In the genomic region with DNA sequence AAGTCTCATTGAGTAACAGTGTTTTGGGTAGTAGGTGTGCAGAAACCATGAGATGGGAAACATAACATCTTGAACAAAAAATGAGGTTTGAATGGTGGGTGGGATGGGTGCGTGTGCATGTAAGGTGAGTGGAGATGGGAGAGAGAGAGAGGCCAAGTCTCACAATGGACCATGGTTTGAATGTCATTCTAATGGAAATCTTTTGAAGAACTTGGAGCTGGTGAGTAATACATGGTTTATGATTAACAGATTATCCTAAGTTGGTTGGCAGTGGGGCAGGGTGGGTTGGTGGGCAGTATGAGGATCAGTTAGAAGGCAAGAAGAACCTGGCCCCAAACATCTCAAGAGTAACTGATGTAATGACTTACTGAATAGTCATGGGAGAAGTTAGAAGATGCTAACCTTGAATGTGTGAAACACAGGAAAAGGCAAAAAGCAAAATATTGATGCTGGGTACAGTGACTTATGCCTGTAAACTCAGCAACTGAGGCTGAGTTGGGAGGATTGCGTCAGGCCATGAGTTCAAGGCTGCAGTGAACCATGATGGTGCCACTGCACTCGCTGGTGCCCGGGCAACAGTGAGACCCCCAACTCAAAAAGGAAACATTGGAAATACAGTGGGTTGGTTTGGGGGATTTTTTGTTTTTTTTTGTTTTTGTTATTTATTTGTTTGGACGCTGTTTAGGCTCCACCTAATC, we compare ENCODE assay signal across 19 cellular contexts. TPM values are rescaled to one million over a fixed set of nuclear protein-coding genes. Genes with fewer than 3 reads are reported as not detected.
DNase-seq lines count a peak whose midpoint lies in the region; ATAC-seq and TF ChIP-seq lines count a peak whose summit lies in the region.
"Had no signal": no experiment of that assay in that cellular context is flagged by ENCODE, and none has a peak within 500 bp of the region (broad histone marks: within the 10 kb centered on the region; RNA-seq: fewer than 3 reads in every experiment).

No MANE protein-coding gene starts in this region.

- no peaks in the 10 kb centered on the region for H3K9me3 ChIP-seq in SK-N-SH

- H3K9me2 ChIP-seq in SK-N-SH: no peaks in the 10 kb centered on the region

- CTCF ChIA-PET in activated CD8-positive, alpha-beta T cell treated with anti-CD3 and anti-CD28 coated beads for 36 hours (lab: Charles Lee): no interaction called here
- CTCF ChIA-PET in activated CD8-positive, alpha-beta T cell treated with anti-CD3 and anti-CD28 coated beads, Interleukin-2, amount 10 ng/mL, durations not matched to agents 7 days and 5 days (lab: Charles Lee): no interaction called here
- CTCF ChIA-PET in SK-N-SH (lab: Yijun Ruan, JAX): no interaction called here

- WGBS in SK-N-SH (ENCODE audit: low lambda C conversion rate): 95% methylated on average over 5 of the region's 5 CpGs

- H3K9me3 Mint-ChIP-seq in activated CD8-positive, alpha-beta T cell treated with anti-CD3 and anti-CD28 coated beads for 36 hours: no peaks in the 10 kb centered on the region
- H3K9me3 Mint-ChIP-seq in activated CD8-positive, alpha-beta T cell treated with anti-CD3 and anti-CD28 coated beads, Interleukin-2, amount 10 ng/mL, durations not matched to agents 7 days and 5 days (ENCODE audit: insufficient read depth): no peaks in the 10 kb centered on the region
- no peaks in the 10 kb centered on the region for H3K9me3 Mint-ChIP-seq in effector memory CD8-positive, alpha-beta T cell
- H3K9me3 Mint-ChIP-seq: activated T-helper 1 cell treated with anti-CD3 and anti-CD28 coated beads, Interleukin-12 subunit alpha, Interleukin-12 subunit beta, Interleukin-2, Interleukin-4 antibody, amounts not matched to agents 30 ng/mL and 10 ng/mL and 1 ng/mL, durations not matched to agents 14 hours and 24 hours and 36 hours; neural crest cell had no signal

- H3K4me2 ChIP-seq in SK-N-SH: no peak overlapping the region

- H3K4me1 Mint-ChIP-seq in activated CD8-positive, alpha-beta T cell treated with anti-CD3 and anti-CD28 coated beads for 36 hours (ENCODE audit: low read depth): peaks cover 5% of the 10 kb centered on the region
- H3K4me1 Mint-ChIP-seq in activated CD8-positive, alpha-beta T cell treated with anti-CD3 and anti-CD28 coated beads, Interleukin-2, amount 10 ng/mL, durations not matched to agents 7 days and 5 days (ENCODE audit: low read depth): peaks cover 7% of the 10 kb centered on the region
- peaks cover 5 to 17% of the 10 kb centered on the region in 2 donors for H3K4me1 Mint-ChIP-seq in effector memory CD8-positive, alpha-beta T cell (ENCODE audit: low read depth in 2 of 2)
- H3K4me1 Mint-ChIP-seq: neural crest cell had no signal

- H3K27me3 ChIP-seq in SK-N-SH (ENCODE audit: insufficient read depth): no peaks in the 10 kb centered on the region
- H3K27me3 ChIP-seq: cardiac muscle cell had no signal

- ATAC-seq in activated CD8-positive, alpha-beta T cell treated with anti-CD3 and anti-CD28 coated beads for 36 hours: peak; percentile 15
- no peak for ATAC-seq in activated CD8-positive, alpha-beta T cell treated with anti-CD3 and anti-CD28 coated beads, Interleukin-2, amount 10 ng/mL, durations not matched to agents 7 days and 5 days
- no peak for ATAC-seq in effector memory CD8-positive, alpha-beta T cell (replicated peaks)
- ATAC-seq in Right ventricle myocardium inferior: no peak

- H2AFZ ChIP-seq in SK-N-SH (ENCODE audit: low read depth): no peak overlapping the region

- H3K9ac ChIP-seq in SK-N-SH: no peak overlapping the region

- H3K4me3 Mint-ChIP-seq in activated CD8-positive, alpha-beta T cell treated with anti-CD3 and anti-CD28 coated beads for 36 hours: no peak overlapping the region
- H3K4me3 Mint-ChIP-seq in activated CD8-positive, alpha-beta T cell treated with anti-CD3 and anti-CD28 coated beads, Interleukin-2, amount 10 ng/mL, durations not matched to agents 7 days and 5 days: no peak overlapping the region
- H3K4me3 Mint-ChIP-seq in effector memory CD8-positive, alpha-beta T cell: no peak overlapping the region
- H3K4me3 Mint-ChIP-seq: activated T-helper 1 cell treated with anti-CD3 and anti-CD28 coated beads, Interleukin-12 subunit alpha, Interleukin-12 subunit beta, Interleukin-2, Interleukin-4 antibody, amounts not matched to agents 30 ng/mL and 10 ng/mL and 1 ng/mL, durations not matched to agents 14 hours and 24 hours and 36 hours; neural crest cell had no signal

- TF ChIP-seq POLR2A in GM18951 (IDR thresholded peaks at IDR 0.05; ENCODE audit: extremely low read depth, insufficient read depth, insufficient read length): peak; percentile 14

- in situ Hi-C loops in GM18951 (cut with MboI; ENCODE audit: low sequenced_read_pairs, unreplicated experiment): no loop called here

- no peak overlapping the region for H3K27ac ChIP-seq in SK-N-SH (ENCODE audit: low read depth in 2 of 2, low read length in 1 of 2)
- H3K27ac ChIP-seq: cardiac muscle cell, epithelial cell of prostate had no signal

- no peak for DNase-seq in activated CD8-positive, alpha-beta T cell treated with anti-CD3 and anti-CD28 coated beads for 36 hours
- DNase-seq in activated CD8-positive, alpha-beta T cell treated with anti-CD3 and anti-CD28 coated beads, Interleukin-2, amount 10 ng/mL, durations not matched to agents 7 days and 5 days: no peak
- no peak for DNase-seq in effector memory CD8-positive, alpha-beta T cell
- DNase-seq in renal cortical epithelial cell (ENCODE audit: low read depth) (peak; percentile 62), SK-N-SH (no peak), Right ventricle myocardium inferior (ENCODE audit: missing footprints) (no peak), UCSD-AML1 (lab: John Stamatoyannopoulos, UW; ENCODE audit: unreplicated experiment) (no peak)
- DNase-seq: amygdala, dermis blood vessel endothelial cell, foreskin melanocyte, hypothalamus, kidney, NCI-H1092 treated with DMSO at 0.1 percent for 48 hours, NCI-H2081 had no signal

- peaks cover 11% of the 10 kb centered on the region; the same call in 1 of the 2 replicates for H3K79me2 ChIP-seq in SK-N-SH (ENCODE audit: insufficient read depth)

- no peak for TF ChIP-seq RAD21 in SK-N-SH (IDR thresholded peaks at IDR 0.05; ENCODE audit: low read length)

- TF ChIP-seq CTCF in activated CD8-positive, alpha-beta T cell treated with anti-CD3 and anti-CD28 coated beads for 36 hours (IDR thresholded peaks at IDR 0.05): no peak
- TF ChIP-seq CTCF in SK-N-SH (IDR thresholded peaks at IDR 0.05): no peak

- H4K20me1 ChIP-seq in SK-N-SH (ENCODE audit: insufficient read depth): peaks cover 13% of the 10 kb centered on the region; the same call in 1 of the 2 replicates

- peaks cover 47% of the 10 kb centered on the region for H3K36me3 Mint-ChIP-seq in activated CD8-positive, alpha-beta T cell treated with anti-CD3 and anti-CD28 coated beads for 36 hours (ENCODE audit: low read depth)
- peaks cover 59% of the 10 kb centered on the region for H3K36me3 Mint-ChIP-seq in activated CD8-positive, alpha-beta T cell treated with anti-CD3 and anti-CD28 coated beads, Interleukin-2, amount 10 ng/mL, durations not matched to agents 7 days and 5 days (ENCODE audit: low read depth)
- H3K36me3 Mint-ChIP-seq in effector memory CD8-positive, alpha-beta T cell (ENCODE audit: insufficient read depth): peaks cover 51% of the 10 kb centered on the region

- H3K4me1 ChIP-seq in SK-N-SH (ENCODE audit: control insufficient read depth in 1 of 2, insufficient read depth in 2 of 2, low read depth in 1 of 2, low read length in 1 of 2): no peaks in the 10 kb centered on the region; a peak in 1 of 4 replicates

- no peak for TF ChIP-seq EP300 in SK-N-SH (IDR thresholded peaks at IDR 0.05; ENCODE audit: borderline replicate concordance in 1 of 2, low read depth in 1 of 2, low read length in 1 of 2)

- H3K27ac Mint-ChIP-seq in activated CD8-positive, alpha-beta T cell treated with anti-CD3 and anti-CD28 coated beads for 36 hours: peak overlapping the region; percentile 35
- H3K27ac Mint-ChIP-seq in activated CD8-positive, alpha-beta T cell treated with anti-CD3 and anti-CD28 coated beads, Interleukin-2, amount 10 ng/mL, durations not matched to agents 7 days and 5 days: no peak overlapping the region
- peak overlapping the region; percentile 6 to 9 for H3K27ac Mint-ChIP-seq in effector memory CD8-positive, alpha-beta T cell

- H3K4me3 ChIP-seq in SK-N-SH (ENCODE audit: low read depth in 2 of 2, low read length in 1 of 2): no peak overlapping the region
- H3K4me3 ChIP-seq: cardiac muscle cell had no signal

- H3K36me3 ChIP-seq in SK-N-SH (replicated peaks in 1 of 2; ENCODE audit: control insufficient read depth in 1 of 2, insufficient read depth in 2 of 2, low read length in 1 of 2): peaks cover 49 to 60% of the 10 kb centered on the region in 2 experiments

- intact Hi-C loops in activated CD8-positive, alpha-beta T cell treated with anti-CD3 and anti-CD28 coated beads for 36 hours (cut with micrococcal nuclease): no loop called here
- intact Hi-C loops in Right ventricle myocardium inferior (cut with DNase I): no loop called here

- H3F3A ChIP-seq in SK-N-SH (replicated peaks; ENCODE audit: insufficient read depth): peaks cover 32% of the 10 kb centered on the region

- H3K27me3 Mint-ChIP-seq in activated CD8-positive, alpha-beta T cell treated with anti-CD3 and anti-CD28 coated beads for 36 hours: no peaks in the 10 kb centered on the region
- H3K27me3 Mint-ChIP-seq in activated CD8-positive, alpha-beta T cell treated with anti-CD3 and anti-CD28 coated beads, Interleukin-2, amount 10 ng/mL, durations not matched to agents 7 days and 5 days (ENCODE audit: low read depth): no peaks in the 10 kb centered on the region
- no peaks in the 10 kb centered on the region for H3K27me3 Mint-ChIP-seq in effector memory CD8-positive, alpha-beta T cell

- POLR2A ChIA-PET in activated CD8-positive, alpha-beta T cell treated with anti-CD3 and anti-CD28 coated beads for 36 hours (lab: Charles Lee): interaction anchor here (0.6 kb wide), 1 partner anchor 91 kb away, joined by 3 read pairs; no protein-coding TSS in a partner anchor
- POLR2A ChIA-PET in activated CD8-positive, alpha-beta T cell treated with anti-CD3 and anti-CD28 coated beads, Interleukin-2, amount 10 ng/mL, durations not matched to agents 7 days and 5 days (lab: Charles Lee): no interaction called here
- POLR2A ChIA-PET in SK-N-SH (lab: Yijun Ruan, JAX): no interaction called here

RNA-seq across cellular contexts. Expression of a gene that starts 32.7 kb away (rescaled TPM):
- total RNA-seq in activated CD8-positive, alpha-beta T cell treated with anti-CD3 and anti-CD28 coated beads for 36 hours: 100 to 1,000 TPM; 189 to 201 TPM
- total RNA-seq in activated CD8-positive, alpha-beta T cell treated with anti-CD3 and anti-CD28 coated beads, Interleukin-2, amount 10 ng/mL, durations not matched to agents 7 days and 5 days: 100 to 1,000 TPM; 250 to 263 TPM
- total RNA-seq in renal cortical epithelial cell (120 and 128 TPM in 2 replicates), Right ventricle myocardium inferior (58.4 TPM)
- 122 and 167 TPM in 2 replicates for polyA plus RNA-seq in SK-N-SH (2012; rRNA removed)
- 125 and 128 TPM in 2 replicates for polyA plus RNA-seq in SK-N-SH (2012; cell fraction: cytosol; rRNA removed)
- 163 and 243 TPM in 2 replicates for polyA plus RNA-seq in SK-N-SH (2012; cell fraction: nucleus; rRNA removed)

RNA-seq across cellular contexts. Expression of a gene that starts 40.7 kb away (rescaled TPM):
- 10 to 100 TPM; 30.8 to 32.7 TPM for total RNA-seq in activated CD8-positive, alpha-beta T cell treated with anti-CD3 and anti-CD28 coated beads for 36 hours
- total RNA-seq in activated CD8-positive, alpha-beta T cell treated with anti-CD3 and anti-CD28 coated beads, Interleukin-2, amount 10 ng/mL, durations not matched to agents 7 days and 5 days: 10 to 100 TPM; 29.0 to 34.0 TPM
- total RNA-seq in renal cortical epithelial cell: 15.6 and 21.0 TPM in 2 replicates
- polyA plus RNA-seq in SK-N-SH (2012; rRNA removed): 14.2 and 19.4 TPM in 2 replicates
- polyA plus RNA-seq in SK-N-SH (2012; cell fraction: cytosol; rRNA removed): 16.3 and 18.9 TPM in 2 replicates
- polyA plus RNA-seq in SK-N-SH (2012; cell fraction: nucleus; rRNA removed): 28.3 and 44.4 TPM in 2 replicates
- 15.9 TPM for total RNA-seq in Right ventricle myocardium inferior
